9 cellular contexts compared by ENCODE assay signal in genomic region chr17:58520843-58521430, GRCh38. TPM values are rescaled to one million over a fixed set of nuclear protein-coding genes. Genes with fewer than 3 reads are reported as not detected.
DNase-seq lines count a peak whose midpoint lies in the region; ATAC-seq and TF ChIP-seq lines count a peak whose summit lies in the region.
"Had no signal": no experiment of that assay in that cellular context is flagged by ENCODE, and none has a peak within 500 bp of the region (broad histone marks: within the 10 kb centered on the region; RNA-seq: fewer than 3 reads in every experiment).

No MANE protein-coding gene starts in this region.

- no peaks in the 10 kb centered on the region for H3K9me3 ChIP-seq in CD4-positive, CD25-positive, alpha-beta regulatory T cell (ENCODE audit: control insufficient read depth in 2 of 2, low read length in 2 of 2)
- H3K9me3 ChIP-seq in right lobe of liver (no peaks in the 10 kb centered on the region), thyroid gland (no peaks in the 10 kb centered on the region), gastroesophageal sphincter (no peaks in the 10 kb centered on the region)

- DNase-seq in CD4-positive, CD25-positive, alpha-beta regulatory T cell, result peak in 1 of 3 donors; percentile 26
- DNase-seq in H7 (peak; percentile 78), WTC11 (ENCODE audit: low spot score) (peak; percentile 50), right lobe of liver (no peak), glomerular visceral epithelial cell (ENCODE audit: extremely low spot score) (no peak), thyroid gland (no peak), lower leg skin (ENCODE audit: low spot score in 2 of 2) (no peak)
- DNase-seq: amniotic stem cell had no signal

- H3K27ac Mint-ChIP-seq in CD4-positive, CD25-positive, alpha-beta regulatory T cell, result peak overlapping the region in 2 of 3 donors; percentile 47 to 61
- H3K27ac Mint-ChIP-seq in WTC11, result no peak overlapping the region

- no peak overlapping the region for H3K4me3 ChIP-seq in CD4-positive, CD25-positive, alpha-beta regulatory T cell (ENCODE audit: low read depth, low read length)
- H3K4me3 ChIP-seq in H7 (ENCODE audit: insufficient read depth, low read depth, low read length) (no peak overlapping the region), right lobe of liver (no peak overlapping the region), thyroid gland (replicated peaks in 1 of 3) (no peak overlapping the region), lower leg skin (ENCODE audit: low read depth, poor library complexity, severe bottlenecking) (no peak overlapping the region), gastroesophageal sphincter (no peak overlapping the region)

- peak; percentile 50; the same call in 1 of the 2 replicates for TF ChIP-seq CTCF in WTC11 (IDR thresholded peaks at IDR 0.05)
- peak; percentile 18 to 26 (median 22) for TF ChIP-seq CTCF in right lobe of liver (IDR thresholded peaks at IDR 0.05)
- TF ChIP-seq CTCF in thyroid gland (IDR thresholded peaks at IDR 0.05), result peak in 1 of 6 experiments; percentile 28
- TF ChIP-seq CTCF in lower leg skin (IDR thresholded peaks at IDR 0.05), result no peak
- peak in 2 of 4 experiments; percentile 14 to 16 for TF ChIP-seq CTCF in gastroesophageal sphincter (IDR thresholded peaks at IDR 0.05)

- WGBS in right lobe of liver (ENCODE audit: insufficient coverage, low coverage, low lambda C conversion rate, missing lambda C conversion rate), result 67% methylated on average over 9 of the region's 15 CpGs
- whole genome bisulfite sequencing in thyroid gland, 2 donors, result 62 to 76% methylated on average over 15 of the region's 15 CpGs
- WGBS in lower leg skin, 2 donors, result 76% methylated on average over 15 of the region's 15 CpGs
- 60 to 63% methylated on average over 1 to 9 of the region's 15 CpGs for WGBS in gastroesophageal sphincter (ENCODE audit: low coverage in 1 of 2), 2 donors

- peaks cover 12 to 34% (median 16%) of the 10 kb centered on the region in 4 donors for H3K4me1 Mint-ChIP-seq in CD4-positive, CD25-positive, alpha-beta regulatory T cell
- H3K4me1 Mint-ChIP-seq in WTC11, result peaks cover 23% of the 10 kb centered on the region

- peaks cover 5% of the 10 kb centered on the region for H3K27me3 Mint-ChIP-seq in CD4-positive, CD25-positive, alpha-beta regulatory T cell
- no peaks in the 10 kb centered on the region; the same call in 1 of the 2 replicates for H3K27me3 Mint-ChIP-seq in WTC11 (ENCODE audit: low read depth)

- no peaks in the 10 kb centered on the region for H3K36me3 ChIP-seq in CD4-positive, CD25-positive, alpha-beta regulatory T cell (ENCODE audit: control insufficient read depth, insufficient read depth, low read length)
- H3K36me3 ChIP-seq in H7 (replicated peaks; ENCODE audit: control insufficient read depth, insufficient read depth, low read length) (no peaks in the 10 kb centered on the region), right lobe of liver (peaks cover 0 to 11% (median 0%) of the 10 kb centered on the region in 4 donors), thyroid gland (no peaks in the 10 kb centered on the region), gastroesophageal sphincter (no peaks in the 10 kb centered on the region)

- no peak for TF ChIP-seq EP300 in gastroesophageal sphincter (IDR thresholded peaks at IDR 0.05)

- peaks cover 21% of the 10 kb centered on the region for H3K4me1 ChIP-seq in CD4-positive, CD25-positive, alpha-beta regulatory T cell (ENCODE audit: control insufficient read depth, insufficient read depth, low read length, poor library complexity, severe bottlenecking)
- H3K4me1 ChIP-seq in right lobe of liver, result peaks cover 0 to 32% (median 0%) of the 10 kb centered on the region in 4 donors
- H3K4me1 ChIP-seq in thyroid gland, result peaks cover 11 to 40% of the 10 kb centered on the region in 2 donors
- H3K4me1 ChIP-seq in gastroesophageal sphincter, result peaks cover 0 to 38% (median 18%) of the 10 kb centered on the region in 3 donors

- CTCF ChIA-PET in WTC11 (lab: Charles Lee), result interaction anchor here (0.5 to 3.3 kb wide), 27 partner anchors 11 to 687 kb away, joined by 3 to 43 read pairs (median 5); partner anchors contain the start of genes HSF5 and PPM1E

- POLR2A ChIA-PET in WTC11 (lab: Charles Lee), result interaction anchor here (0.8 to 1.2 kb wide), 2 partner anchors 25 to 110 kb away, joined by 3 to 5 read pairs; no protein-coding TSS in a partner anchor

- intact Hi-C loops in right lobe of liver (cut with DNase I) (no loop called here), thyroid gland (cut with DNase I) (loop anchor here (10.0 kb wide), 1 partner anchor 64 kb away; no protein-coding TSS in a partner anchor), lower leg skin (cut with DNase I; ENCODE audit: low total_unique reads) (loop anchor here (10.0 kb wide), 1 partner anchor 54 kb away; no protein-coding TSS in a partner anchor)

- no peaks in the 10 kb centered on the region for H3K9me3 Mint-ChIP-seq in CD4-positive, CD25-positive, alpha-beta regulatory T cell
- H3K9me3 Mint-ChIP-seq in WTC11, result no peaks in the 10 kb centered on the region

- no peaks in the 10 kb centered on the region for H3K36me3 Mint-ChIP-seq in CD4-positive, CD25-positive, alpha-beta regulatory T cell
- no peaks in the 10 kb centered on the region for H3K36me3 Mint-ChIP-seq in WTC11

- no peak for ATAC-seq in CD4-positive, CD25-positive, alpha-beta regulatory T cell (ENCODE audit: low read depth in 2 of 2)
- ATAC-seq in WTC11 (peak; percentile 3; the same call in 1 of the 2 replicates), right lobe of liver (no peak), gastroesophageal sphincter (no peak)

- H3K4me3 Mint-ChIP-seq in CD4-positive, CD25-positive, alpha-beta regulatory T cell, result peak overlapping the region in 3 of 4 donors; percentile 22 to 73 (median 67)
- H3K4me3 Mint-ChIP-seq in WTC11, result no peak overlapping the region

- no peaks in the 10 kb centered on the region for H3K27me3 ChIP-seq in CD4-positive, CD25-positive, alpha-beta regulatory T cell (ENCODE audit: control insufficient read depth, insufficient read depth, low read length)
- no peaks in the 10 kb centered on the region for H3K27me3 ChIP-seq in H7 (ENCODE audit: control insufficient read depth, insufficient read depth, low read length)
- H3K27me3 ChIP-seq in right lobe of liver, result no peaks in the 10 kb centered on the region
- no peaks in the 10 kb centered on the region for H3K27me3 ChIP-seq in thyroid gland
- H3K27me3 ChIP-seq in gastroesophageal sphincter, result no peaks in the 10 kb centered on the region

- TF ChIP-seq POLR2A in right lobe of liver (IDR thresholded peaks at IDR 0.05) (no peak), thyroid gland (IDR thresholded peaks at IDR 0.05) (no peak), lower leg skin (IDR thresholded peaks at IDR 0.05) (no peak), gastroesophageal sphincter (IDR thresholded peaks at IDR 0.05) (no peak)

- H3K27ac ChIP-seq in CD4-positive, CD25-positive, alpha-beta regulatory T cell (ENCODE audit: insufficient read depth, low read length, poor library complexity, severe bottlenecking), result no peak overlapping the region
- H3K27ac ChIP-seq in right lobe of liver (no peak overlapping the region), thyroid gland (no peak overlapping the region), gastroesophageal sphincter (peak overlapping the region in 2 of 4 donors; percentile 17 to 90)

TF ChIP-seq in WTC11, 78 proteins besides CTCF, POLR2A, EP300 and RAD21 (continues in another document):
- no peak for TF ChIP-seq MAX (CRISPR knock-in tag; IDR thresholded peaks at IDR 0.05)
- no peak for TF ChIP-seq TCF7 (CRISPR knock-in tag; IDR thresholded peaks at IDR 0.05; ENCODE audit: low read depth)
- no peak for TF ChIP-seq ZNF416 (CRISPR knock-in tag; IDR thresholded peaks at IDR 0.05)
- no peak for TF ChIP-seq ERG (CRISPR knock-in tag; IDR thresholded peaks at IDR 0.05)
- no peak for TF ChIP-seq ZMAT4 (CRISPR knock-in tag; IDR thresholded peaks at IDR 0.05)
- TF ChIP-seq GABPB1 (CRISPR knock-in tag; IDR thresholded peaks at IDR 0.05), result no peak

RNA-seq across cellular contexts. Expression of gene MTMR4, which starts 6.5 kb away (rescaled TPM):
- total RNA-seq in CD4-positive, CD25-positive, alpha-beta regulatory T cell, result 43.6 TPM
- 10 to 100 TPM; 16.5 to 23.8 (median 18.6) TPM for polyA plus RNA-seq in CD4-positive, CD25-positive, alpha-beta regulatory T cell
- total RNA-seq in H7 (2014; rRNA removed; shearing (Covaris generic)), result 22.6 and 32.3 TPM in 2 replicates
- total RNA-seq in WTC11 (2021) (30.2 to 32.5 TPM (median 30.8 TPM) in 3 replicates), right lobe of liver (100 to 1,000 TPM in 1 of 6 experiments, 10 to 100 TPM in 5; 46.4 to 101 (median 59.7) TPM), thyroid gland (10 to 100 TPM; 35.1 to 97.8 (median 65.2) TPM), lower leg skin (10 to 100 TPM; 37.6 to 50.2 (median 38.8) TPM), gastroesophageal sphincter (10 to 100 TPM; 31.6 to 36.5 (median 35.3) TPM)

RNA-seq across cellular contexts. Expression of gene HSF5, which starts 32.7 kb away (rescaled TPM):
- total RNA-seq in CD4-positive, CD25-positive, alpha-beta regulatory T cell, result 3.0 TPM
- polyA plus RNA-seq in CD4-positive, CD25-positive, alpha-beta regulatory T cell, result 1 to 10 TPM in 3 of 4 donors, under 1 TPM in 1; 0.83 to 2.1 (median 1.4) TPM
- total RNA-seq in H7 (2014; rRNA removed; shearing (Covaris generic)), result not detected in 2 replicates
- total RNA-seq in WTC11 (2021) (0.07 to 0.11 TPM (median 0.09 TPM) in 3 replicates), right lobe of liver (under 1 TPM in 5 of 6 experiments, not detected in 1; 0.06 to 0.18 (median 0.10) TPM), thyroid gland (under 1 TPM; 0.10 to 0.25 (median 0.12) TPM), lower leg skin (under 1 TPM in 2 of 4 donors, not detected in 2; 0.08 to 0.10 TPM), gastroesophageal sphincter (under 1 TPM in 1 of 4 donors, not detected in 3; 0.13 TPM)

Comparison
In these comparisons a context has a peak if more than half of its experiments do, and no peak if none do; other contexts are left out.
1. DNase-seq: peak in H7 (single experiment) and WTC11 (single experiment); none in right lobe of liver (0 of 3), glomerular visceral epithelial cell (single experiment), thyroid gland (0 of 2) and lower leg skin (0 of 2).
2. CTCF ChIP-seq: peak in WTC11 (single experiment) and right lobe of liver (4 of 4); none in lower leg skin (0 of 3).
3. intact Hi-C loops: an anchor here in thyroid gland (10.0 kb wide) and lower leg skin (10.0 kb wide); none called in right lobe of liver.